1 cellular context compared by ENCODE assay signal in genomic region chr3:128725932-128726690, GRCh38.
TF ChIP-seq lines count a peak whose summit lies in the region.

RAB7A (plus strand) TSS chr3:128726183; CDS start chr3:128795368, 69,185 bp downstream.

TF ChIP-seq in HepG2, 621 proteins besides CTCF, POLR2A, EP300 and RAD21 (continued from another document and continues in another):
- no peak for TF ChIP-seq FUBP1 (CRISPR knock-in tag; IDR thresholded peaks at IDR 0.05; ENCODE audit: borderline replicate concordance)
- TF ChIP-seq HNF4G (IDR thresholded peaks at IDR 0.05; ENCODE audit: borderline replicate concordance, low read depth, low read length) = no peak; the same call in 1 of the 2 replicates
- TF ChIP-seq HNF4G (CRISPR knock-in tag; IDR thresholded peaks at IDR 0.05; ENCODE audit: borderline replicate concordance, low read depth) = no peak
- peak; percentile 49; the same call in 1 of the 2 replicates for TF ChIP-seq ZC3H13 (CRISPR knock-in tag; IDR thresholded peaks at IDR 0.05)
- no peak for TF ChIP-seq PRDM4 (CRISPR knock-in tag; IDR thresholded peaks at IDR 0.05; ENCODE audit: borderline replicate concordance)
- no peak for TF ChIP-seq CERS6 (CRISPR knock-in tag; IDR thresholded peaks at IDR 0.05)
- TF ChIP-seq ZNF354B (CRISPR knock-in tag; IDR thresholded peaks at IDR 0.05) = no peak
- TF ChIP-seq ASH2L (IDR thresholded peaks at IDR 0.05; ENCODE audit: insufficient read length, low read depth, low read length) = peak; percentile 89
- peak; percentile 38; a peak in 2 of 4 replicates for TF ChIP-seq HMGXB4 (CRISPR knock-in tag; IDR thresholded peaks at IDR 0.05; ENCODE audit: borderline replicate concordance in 1 of 2, low read depth in 1 of 2)
- no peak for TF ChIP-seq ZNF775 (CRISPR knock-in tag; IDR thresholded peaks at IDR 0.05; ENCODE audit: borderline replicate concordance)
- 0 out of 2 replicates have a peak, but pooled peaks have one; percentile 32 for TF ChIP-seq ZNF691 (CRISPR knock-in tag; IDR thresholded peaks at IDR 0.05; ENCODE audit: borderline replicate concordance, low read depth)
- peak; percentile 63 for TF ChIP-seq ZKSCAN1 (IDR thresholded peaks at IDR 0.05; ENCODE audit: low read length)
- TF ChIP-seq RELA (CRISPR knock-in tag; IDR thresholded peaks at IDR 0.05) = no peak
- TF ChIP-seq SIX4 (CRISPR knock-in tag; IDR thresholded peaks at IDR 0.05) = no peak; the same call in 1 of the 2 replicates
- TF ChIP-seq ZSCAN12 (CRISPR knock-in tag; IDR thresholded peaks at IDR 0.05) = no peak
- peak; percentile 73 for TF ChIP-seq ZGPAT (CRISPR knock-in tag; IDR thresholded peaks at IDR 0.05)
- TF ChIP-seq YEATS4 (CRISPR knock-in tag; IDR thresholded peaks at IDR 0.05; ENCODE audit: borderline replicate concordance) = peak; percentile 83
- peak; percentile 48; the same call in 1 of the 2 replicates for TF ChIP-seq THRA (CRISPR knock-in tag; IDR thresholded peaks at IDR 0.05; ENCODE audit: borderline replicate concordance)
- TF ChIP-seq ZNF251 (CRISPR knock-in tag; IDR thresholded peaks at IDR 0.05) = no peak
- peak; percentile 75 for TF ChIP-seq PHF20 (CRISPR knock-in tag; IDR thresholded peaks at IDR 0.05)
- peak; percentile 88; the same call in 1 of the 2 replicates for TF ChIP-seq ZFP90 (CRISPR knock-in tag; IDR thresholded peaks at IDR 0.05; ENCODE audit: borderline replicate concordance)
- TF ChIP-seq HNF4A (CRISPR knock-in tag; IDR thresholded peaks at IDR 0.05) = peak; percentile 4; the same call in 1 of the 2 replicates
- no peak for TF ChIP-seq FOSL1 (CRISPR knock-in tag; IDR thresholded peaks at IDR 0.05; ENCODE audit: borderline replicate concordance)
- no peak for TF ChIP-seq PTBP1 (IDR thresholded peaks at IDR 0.05; ENCODE audit: low read depth, low read length, poor library complexity, severe bottlenecking)
- TF ChIP-seq SOX13 (IDR thresholded peaks at IDR 0.05) = 0 out of 2 replicates have a peak, but pooled peaks have one; percentile 19
- peak in 1 of 2 experiments; percentile 43; a peak in 2 of 4 replicates for TF ChIP-seq SOX13 (CRISPR knock-in tag; conservative IDR thresholded peaks at IDR 0.05 in 1 of 2, IDR thresholded peaks at IDR 0.05 in 1 of 2)
- 0 out of 2 replicates have a peak, but pooled peaks have one; percentile 68 for TF ChIP-seq MTERF4 (CRISPR knock-in tag; IDR thresholded peaks at IDR 0.05)
- TF ChIP-seq ELK4 (CRISPR knock-in tag; IDR thresholded peaks at IDR 0.05; ENCODE audit: borderline replicate concordance) = peak; percentile 37; the same call in 1 of the 2 replicates
- no peak; the same call in 1 of the 2 replicates for TF ChIP-seq MXD1 (CRISPR knock-in tag; IDR thresholded peaks at IDR 0.05)
- TF ChIP-seq NFE2L1 (CRISPR knock-in tag; IDR thresholded peaks at IDR 0.05; ENCODE audit: borderline replicate concordance) = no peak
- TF ChIP-seq ZNF557 (CRISPR knock-in tag; IDR thresholded peaks at IDR 0.05) = 0 out of 2 replicates have a peak, but pooled peaks have one; percentile 59
- no peak; the same call in 1 of the 2 replicates for TF ChIP-seq PHF21A (CRISPR knock-in tag; IDR thresholded peaks at IDR 0.05)
- TF ChIP-seq ZBTB34 (CRISPR knock-in tag; IDR thresholded peaks at IDR 0.05) = no peak
- TF ChIP-seq SMAD3 (CRISPR knock-in tag; IDR thresholded peaks at IDR 0.05) = 0 out of 2 replicates have a peak, but pooled peaks have one; percentile 23
- TF ChIP-seq ZNF816 (CRISPR knock-in tag; IDR thresholded peaks at IDR 0.05; ENCODE audit: borderline replicate concordance) = no peak
- peak; percentile 86; the same call in 1 of the 2 replicates for TF ChIP-seq ZNF790 (CRISPR knock-in tag; IDR thresholded peaks at IDR 0.05; ENCODE audit: borderline replicate concordance)
- 0 out of 2 replicates have a peak, but pooled peaks have one; percentile 1 for TF ChIP-seq ZNF160 (CRISPR knock-in tag; IDR thresholded peaks at IDR 0.05)
- TF ChIP-seq HCFC1 (IDR thresholded peaks at IDR 0.05; ENCODE audit: low read depth, low read length) = peak; percentile 81
